In the genomic region with DNA sequence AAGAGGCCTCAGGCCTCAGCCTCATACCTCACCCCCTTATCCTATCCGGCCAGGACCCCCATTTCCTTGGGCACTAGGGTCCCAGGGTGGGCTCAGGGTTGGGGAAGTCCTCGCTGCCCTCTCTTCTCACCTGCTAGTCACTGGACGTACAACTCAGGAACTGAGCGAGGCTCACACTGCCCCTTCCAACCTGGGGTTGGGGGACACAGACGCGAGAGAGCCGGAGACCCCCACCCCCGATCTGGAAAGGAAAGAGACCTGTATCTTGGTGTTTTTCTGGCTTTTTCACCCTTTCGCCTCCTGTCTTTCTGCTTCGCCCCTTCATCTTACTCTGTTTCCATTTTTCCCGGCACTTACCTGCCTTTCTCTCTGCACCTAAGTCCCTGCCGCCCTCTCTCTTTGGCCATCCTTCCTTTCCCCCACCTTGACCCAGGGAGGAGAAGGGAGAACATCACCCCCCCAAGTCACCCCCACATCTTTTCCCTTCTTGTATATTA, we compare ENCODE assay signal across 19 cellular contexts. TPM values are rescaled to one million over a fixed set of nuclear protein-coding genes. Genes with fewer than 3 reads are reported as not detected.
DNase-seq lines count a peak whose midpoint lies in the region; ATAC-seq and TF ChIP-seq lines count a peak whose summit lies in the region.
"Had no signal": no experiment of that assay in that cellular context is flagged by ENCODE, and none has a peak within 500 bp of the region (broad histone marks: within the 10 kb centered on the region; RNA-seq: fewer than 3 reads in every experiment).

No MANE protein-coding gene starts in this region.

- no peak overlapping the region for H3K9ac ChIP-seq in SK-N-MC (ENCODE audit: insufficient read length)
- H3K9ac ChIP-seq: parathyroid adenoma had no signal

- no peak overlapping the region for H3K4me3 ChIP-seq in SK-N-MC
- no peak overlapping the region for H3K4me3 ChIP-seq in epithelial cell of esophagus (ENCODE audit: low read length)
- H3K4me3 ChIP-seq in foreskin fibroblast (ENCODE audit: low read depth in 1 of 2, low read length in 2 of 2): no peak overlapping the region
- H3K4me3 ChIP-seq: ascending aorta, PC-9, stomach had no signal

- TF ChIP-seq CTCF in epithelial cell of esophagus (IDR thresholded peaks at IDR 0.05; ENCODE audit: insufficient read depth, low read depth, low read length, missing control alignments): no peak
- no peak for TF ChIP-seq CTCF in foreskin fibroblast (IDR thresholded peaks at IDR 0.05; ENCODE audit: low read depth, low read length)

- intact Hi-C loops in Right ventricle myocardium inferior (cut with DNase I): no loop called here
- intact Hi-C loops in Right ventricle myocardium superior (cut with DNase I): no loop called here

- DNase-seq in Right ventricle myocardium inferior (ENCODE audit: missing footprints) (peak; percentile 30), Right ventricle myocardium superior (no peak), SK-N-MC (ENCODE audit: low read depth, low spot score) (no peak), epithelial cell of esophagus (ENCODE audit: low read depth) (peak; percentile 53), ureter (ENCODE audit: low spot score) (no peak), NCI-H1105 (lab: John Stamatoyannopoulos, UW) (no peak), foreskin fibroblast (no peak), DMS153 treated with DMSO at 0.1 percent for 48 hours (lab: John Stamatoyannopoulos, UW; ENCODE audit: unreplicated experiment) (no peak)
- DNase-seq: effector CD4-positive, alpha-beta T cell; Karpas-422; NCI-H1694 treated with DMSO at 0.1 percent for 48 hours; NCI-H526 treated with DMSO at 0.1 percent for 48 hours; stomach; T-helper 2 cell had no signal

- H3K36me3 ChIP-seq in SK-N-MC (ENCODE audit: insufficient read depth, low read length): peaks cover 21% of the 10 kb centered on the region; the same call in 1 of the 2 replicates

- ATAC-seq in Right ventricle myocardium inferior (no peak), Right ventricle myocardium superior (ENCODE audit: poor library complexity) (no peak)
- ATAC-seq: activated CD4-positive, CD25-positive, alpha-beta regulatory T cell treated with anti-CD3 and anti-CD28 coated beads, Interleukin-2, amount 50 U/mL, for 24 hours had no signal

- no peaks in the 10 kb centered on the region for H3K9me3 ChIP-seq in SK-N-MC (ENCODE audit: low read depth, low read length)
- H3K9me3 ChIP-seq: ascending aorta, stomach had no signal

- H3K27ac ChIP-seq in SK-N-MC: peak overlapping the region; percentile 57; the same call in 1 of the 2 replicates
- H3K27ac ChIP-seq: parathyroid adenoma, PC-9 had no signal

RNA-seq across cellular contexts. Expression of gene ZSWIM4, which starts 36.4 kb away (rescaled TPM):
- 2.1 TPM for total RNA-seq in Right ventricle myocardium inferior
- 2.7 TPM for total RNA-seq in Right ventricle myocardium superior
- total RNA-seq in ureter: 8.1 TPM

RNA-seq across cellular contexts. Expression of gene NANOS3, which starts 45.3 kb away (rescaled TPM):
- total RNA-seq in Right ventricle myocardium inferior (0.68 TPM), Right ventricle myocardium superior (1.8 TPM), ureter (not detected)
- total RNA-seq: ascending aorta, mononuclear cell, stomach had no signal

RNA-seq across cellular contexts. Expression of gene C19orf53, which starts 57.4 kb away (rescaled TPM):
- 89.9 TPM for total RNA-seq in Right ventricle myocardium inferior
- 88.1 TPM for total RNA-seq in Right ventricle myocardium superior
- total RNA-seq in ureter: 78.2 TPM

Comparison
In these comparisons a context has a peak if more than half of its experiments do, and no peak if none do; other contexts are left out.
1. DNase-seq: peak in Right ventricle myocardium inferior (single experiment) and epithelial cell of esophagus (single experiment); none in Right ventricle myocardium superior (single experiment), SK-N-MC (single experiment), ureter (single experiment), NCI-H1105 (single experiment), foreskin fibroblast (0 of 2) and DMS153 treated with DMSO at 0.1 percent for 48 hours (single experiment).